35 cellular contexts compared by ENCODE assay signal in genomic region chr17:57776366-57776765, GRCh38. TPM values are rescaled to one million over a fixed set of nuclear protein-coding genes. Genes with fewer than 3 reads are reported as not detected.
"Had no signal": no experiment of that assay in that cellular context is flagged by ENCODE, and none has a peak within 500 bp of the region (broad histone marks: within the 10 kb centered on the region; RNA-seq: fewer than 3 reads in every experiment).

No MANE protein-coding gene starts in this region.

- H3K27ac ChIP-seq: left ventricle myocardium inferior, neural progenitor cell, neutrophil, right atrium auricular region, sigmoid colon, tibial nerve, upper lobe of left lung, vagina had no signal

- H2AFZ ChIP-seq: neural progenitor cell had no signal

- ATAC-seq: natural killer cell; stimulated activated memory B cell treated with anti-CD40 and anti-IgM and Interleukin-4, amounts not matched to agents 10 μg/mL and 1 μg/mL and 100 μg/mL, for 72 hours; stimulated activated naive CD8-positive, alpha-beta T cell treated with anti-CD3 and anti-CD28 coated beads, Interleukin-15, amount 100 ng/mL, for 72 hours had no signal

- H3K4me3 ChIP-seq: left ventricle myocardium inferior, lung, neural progenitor cell, right atrium auricular region, sigmoid colon, tibial nerve, upper lobe of left lung, vagina had no signal

- H3K36me3 ChIP-seq: left ventricle myocardium inferior, neural progenitor cell, neutrophil, right atrium auricular region, sigmoid colon, tibial nerve, upper lobe of left lung, vagina had no signal

- H3K4me1 ChIP-seq: sigmoid colon, vagina had no signal

- DNase-seq: hypothalamus; immature natural killer cell; left ventricle myocardium inferior; mesendoderm; naive B cell; natural killer cell; nephron progenitor cell; occipital lobe; sigmoid colon; small intestine; stimulated activated CD4-positive, alpha-beta T cell treated with anti-CD3 and anti-CD28 coated beads, Interleukin-1b, Interleukin-23, amount 100 ng/mL, for 48 hours; stimulated activated CD4-positive, alpha-beta T cell treated with anti-CD3 and anti-CD28 coated beads, Interleukin-2, amount 100 ng/mL, for 48 hours; stimulated activated CD4-positive, alpha-beta T cell treated with anti-CD3 and anti-CD28 coated beads, Interleukin-4, amount 100 ng/mL, for 4 hours; stimulated activated CD8-positive, alpha-beta memory T cell treated with anti-CD3 and anti-CD28 coated beads, Interleukin-4, amount 100 ng/mL, for 48 hours; stimulated activated naive CD4-positive, alpha-beta T cell treated with Interleukin-2 at 50 U/mL for 16 hours; stimulated activated naive CD8-positive, alpha-beta T cell treated with anti-CD3 and anti-CD28 coated beads, Interleukin-15, amount 100 ng/mL, for 72 hours; substantia nigra; upper lobe of left lung had no signal

- H3K9me3 ChIP-seq: left ventricle myocardium inferior, neutrophil, right atrium auricular region, sigmoid colon, tibial nerve, upper lobe of left lung, vagina had no signal

- H3K9ac ChIP-seq: neural progenitor cell had no signal

- H3K27me3 ChIP-seq: neutrophil, right atrium auricular region, sigmoid colon, tibial nerve, upper lobe of left lung, vagina had no signal

- H3K4me2 ChIP-seq: neural progenitor cell had no signal

RNA-seq across cellular contexts. Expression of gene CCDC182, which starts 31.3 kb away (rescaled TPM):
- total RNA-seq: kidney epithelial cell, left ventricle myocardium inferior, lower leg skin, lung, mesothelial cell of epicardium, mononuclear cell, natural killer cell, osteocyte, progenitor cell of endocrine pancreas, pulmonary artery endothelial cell, renal cortical epithelial cell, right atrium auricular region, sigmoid colon, temporal lobe, tibial nerve, upper lobe of left lung, urinary bladder, vagina had no signal
- polyA plus RNA-seq: immature natural killer cell, lung, sigmoid colon, small intestine, urinary bladder had no signal
